ENCODE assay signal across 17 cellular contexts in genomic region chr2:38794235-38794946, GRCh38. TPM values are rescaled to one million over a fixed set of nuclear protein-coding genes. Genes with fewer than 3 reads are reported as not detected.
DNase-seq lines count a peak whose midpoint lies in the region; FAIRE-seq and TF ChIP-seq lines count a peak whose summit lies in the region.
"Had no signal": no experiment of that assay in that cellular context is flagged by ENCODE, and none has a peak within 500 bp of the region (broad histone marks: within the 10 kb centered on the region; RNA-seq: fewer than 3 reads in every experiment).

No MANE protein-coding gene starts in this region.

- no peak overlapping the region for H2BK15ac ChIP-seq in mesenchymal stem cell (ENCODE audit: low read depth, poor library complexity, severe bottlenecking)

- H2AFZ ChIP-seq in mesenchymal stem cell (ENCODE audit: low read depth, low read length) = no peak overlapping the region

- H4K8ac ChIP-seq in mesenchymal stem cell (ENCODE audit: low read length) = no peak overlapping the region

- H4K91ac ChIP-seq in mesenchymal stem cell (ENCODE audit: low read length) = no peak overlapping the region

- H2AK5ac ChIP-seq in mesenchymal stem cell (ENCODE audit: low read length, severe bottlenecking) = no peak overlapping the region

- no peak for TF ChIP-seq POLR2A in Peyer's patch (IDR thresholded peaks at IDR 0.05)
- no peak for TF ChIP-seq POLR2A in ovary (IDR thresholded peaks at IDR 0.05)

- H3K9me3 ChIP-seq in Peyer's patch (no peaks in the 10 kb centered on the region), mesenchymal stem cell (ENCODE audit: control insufficient read depth, low read length) (no peaks in the 10 kb centered on the region), small intestine (ENCODE audit: control insufficient read depth, low read depth) (no peaks in the 10 kb centered on the region), ovary (no peaks in the 10 kb centered on the region)

- no peaks in the 10 kb centered on the region for H3K79me1 ChIP-seq in mesenchymal stem cell (replicated peaks; ENCODE audit: low read length, poor library complexity, severe bottlenecking)

- TF ChIP-seq EP300 in ovary (IDR thresholded peaks at IDR 0.05) = no peak

- TF ChIP-seq CTCF in Peyer's patch (IDR thresholded peaks at IDR 0.05) (no peak), ovary (IDR thresholded peaks at IDR 0.05) (no peak)

- H3K27me3 ChIP-seq in Peyer's patch (no peaks in the 10 kb centered on the region), mesenchymal stem cell (ENCODE audit: control insufficient read depth in 1 of 2, insufficient read depth in 1 of 2, low read length in 2 of 2) (no peaks in the 10 kb centered on the region), small intestine (ENCODE audit: control insufficient read depth in 2 of 2, insufficient read depth in 2 of 2, low read length in 2 of 2) (no peaks in the 10 kb centered on the region), ovary (no peaks in the 10 kb centered on the region)

- no peaks in the 10 kb centered on the region for H3K36me3 ChIP-seq in Peyer's patch
- peaks cover 0 to 14% of the 10 kb centered on the region in 2 experiments for H3K36me3 ChIP-seq in mesenchymal stem cell (ENCODE audit: control insufficient read depth in 1 of 2, insufficient read depth in 2 of 2, low read depth in 1 of 2, low read length in 2 of 2)
- no peaks in the 10 kb centered on the region for H3K36me3 ChIP-seq in small intestine (ENCODE audit: control insufficient read depth in 2 of 2, insufficient read depth in 2 of 2, low read length in 2 of 2)
- H3K36me3 ChIP-seq in ovary = no peaks in the 10 kb centered on the region

- 89% methylated on average over 6 of the region's 7 CpGs for WGBS in mesenchymal stem cell
- WGBS in small intestine, 3 donors = 16 to 66% (median 37%) methylated on average over 7 of the region's 7 CpGs
- WGBS in ovary, 3 donors = 79 to 85% (median 82%) methylated on average over 7 of the region's 7 CpGs

- no peak overlapping the region for H2BK120ac ChIP-seq in mesenchymal stem cell (ENCODE audit: low read depth, low read length)

- peak overlapping the region in 3 of 4 donors; percentile 8 to 79 (median 66) for H3K27ac ChIP-seq in Peyer's patch
- peak overlapping the region; percentile 3 for H3K27ac ChIP-seq in mesenchymal stem cell (ENCODE audit: low read length, poor library complexity, severe bottlenecking)
- H3K27ac ChIP-seq in small intestine (ENCODE audit: low read depth in 1 of 2, low read length in 1 of 2) = peak overlapping the region; percentile 2 to 55
- H3K27ac ChIP-seq in substantia nigra (ENCODE audit: low read depth, low read length, poor library complexity, severe bottlenecking) = no peak overlapping the region
- H3K27ac ChIP-seq in ovary = no peak overlapping the region
- H3K27ac ChIP-seq: RWPE1 had no signal

- no peak overlapping the region for H3K9ac ChIP-seq in mesenchymal stem cell (ENCODE audit: low read length)

- no peak for FAIRE-seq in small intestine (lab: Jason Lieb, UNC)
- FAIRE-seq: G401.6 had no signal

- no peak overlapping the region for H2BK12ac ChIP-seq in mesenchymal stem cell (ENCODE audit: low read length in 2 of 2)

- H3K14ac ChIP-seq in mesenchymal stem cell (ENCODE audit: low read length in 2 of 2) = no peak overlapping the region

- intact Hi-C loops in ovary (cut with DNase I) = no loop called here

- H3K23ac ChIP-seq in mesenchymal stem cell (ENCODE audit: low read length in 2 of 2) = no peak overlapping the region

- H3K4me1 ChIP-seq in Peyer's patch (peaks cover 0 to 24% (median 3%) of the 10 kb centered on the region in 4 donors), mesenchymal stem cell (ENCODE audit: control insufficient read depth, insufficient read depth, low read depth, low read length) (peaks cover 2% of the 10 kb centered on the region), small intestine (ENCODE audit: control insufficient read depth in 2 of 2, insufficient read depth in 1 of 2, low read depth in 1 of 2, low read length in 1 of 2) (peaks cover 0 to 4% of the 10 kb centered on the region in 2 donors), ovary (ENCODE audit: insufficient read depth) (no peaks in the 10 kb centered on the region)

- H3K4ac ChIP-seq in mesenchymal stem cell (ENCODE audit: low read depth in 1 of 2, low read length in 2 of 2) = no peak overlapping the region

- DNase-seq in Peyer's patch (no peak), kidney glomerular epithelial cell (lab: John Stamatoyannopoulos, UW) (peak; percentile 25), mesenchymal stem cell (no peak), small intestine (peak; percentile 91), AG08395 (ENCODE audit: low spot score) (no peak), substantia nigra (lab: John Stamatoyannopoulos, UW) (no peak), ovary (no peak)
- DNase-seq: H7, HFFc6, IMR-90, Karpas-422, MM.1S, NCI-H1105, NCI-H226, NCI-H524 had no signal

- H2BK5ac ChIP-seq in mesenchymal stem cell (ENCODE audit: low read depth, low read length, poor library complexity, severe bottlenecking) = no peak overlapping the region

- H3K4me3 ChIP-seq in Peyer's patch = peak overlapping the region in 2 of 4 donors; percentile 12 to 13
- H3K4me3 ChIP-seq in mesenchymal stem cell (ENCODE audit: insufficient read depth in 1 of 2, low read depth in 1 of 2, low read length in 2 of 2) = no peak overlapping the region
- H3K4me3 ChIP-seq in small intestine (ENCODE audit: low read depth in 1 of 2, low read length in 2 of 2) = no peak overlapping the region
- no peak overlapping the region for H3K4me3 ChIP-seq in ovary

- no peak overlapping the region for H3K4me2 ChIP-seq in mesenchymal stem cell (ENCODE audit: low read length, poor library complexity, severe bottlenecking)

- no peak overlapping the region for H3K18ac ChIP-seq in mesenchymal stem cell (ENCODE audit: low read depth in 1 of 2, low read length in 2 of 2)

RNA-seq across cellular contexts. Expression of gene GEMIN6, which starts 16.4 kb away (rescaled TPM):
- total RNA-seq in Peyer's patch (10 to 100 TPM in 1 of 4 donors, 1 to 10 TPM in 3; 3.9 to 12.4 (median 6.8) TPM), ovary (10 to 100 TPM in 6 of 7 donors, 1 to 10 TPM in 1; 6.4 to 17.6 (median 12.1) TPM)
- 7.1 TPM for polyA plus RNA-seq in mesenchymal stem cell (2013, experiment 1 of 2)
- polyA plus RNA-seq in mesenchymal stem cell (2013, experiment 2 of 2) = 7.4 TPM
- polyA plus RNA-seq in small intestine (10 to 100 TPM; 10.8 to 20.6 (median 14.4) TPM), ovary (10 to 100 TPM in 1 of 2 donors, 1 to 10 TPM in 1; 6.9 to 14.9 TPM)

RNA-seq across cellular contexts. Expression of gene SRSF7, which starts 43.2 kb away (rescaled TPM):
- total RNA-seq in Peyer's patch (100 to 1,000 TPM in 3 of 4 donors, 10 to 100 TPM in 1; 93.3 to 295 (median 139) TPM), ovary (100 to 1,000 TPM in 4 of 7 donors, 10 to 100 TPM in 3; 81.1 to 163 (median 124) TPM)
- polyA plus RNA-seq in mesenchymal stem cell (2013, experiment 1 of 2) = 99.0 TPM
- polyA plus RNA-seq in mesenchymal stem cell (2013, experiment 2 of 2) = 108 TPM
- polyA plus RNA-seq in small intestine (100 to 1,000 TPM in 2 of 3 donors, 10 to 100 TPM in 1; 78.6 to 202 (median 185) TPM), ovary (100 to 1,000 TPM; 103 to 106 TPM)

Comparison
In these comparisons a context has a peak if more than half of its experiments do, and no peak if none do; other contexts are left out.
1. DNase-seq: peak in kidney glomerular epithelial cell (single experiment) and small intestine (single experiment); none in Peyer's patch (0 of 3), mesenchymal stem cell (single experiment), AG08395 (single experiment), substantia nigra (0 of 49) and ovary (0 of 5).
2. H3K27ac ChIP-seq: peak in Peyer's patch (3 of 4), mesenchymal stem cell (single experiment) and small intestine (2 of 2); none in substantia nigra (single experiment) and ovary (0 of 2).